In genomic region chr12:31322651-31323248, GRCh38 we compare ENCODE assay signal across 8 cellular contexts. TPM values are rescaled to one million over a fixed set of nuclear protein-coding genes. Genes with fewer than 3 reads are reported as not detected.
A peak's percentile ranks its signal among the peaks of the same experiment; 100 is the strongest.
DNase-seq lines count a peak whose midpoint lies in the region; ATAC-seq and TF ChIP-seq lines count a peak whose summit lies in the region.

No MANE protein-coding gene starts in this region.

- peak overlapping the region; percentile 97 for H3K4me3 Mint-ChIP-seq in activated T-helper 1 cell treated with anti-CD3 and anti-CD28 coated beads, Interleukin-12 subunit alpha, Interleukin-12 subunit beta, Interleukin-2, Interleukin-4 antibody, amounts not matched to agents 30 ng/mL and 10 ng/mL and 1 ng/mL, durations not matched to agents 14 hours and 24 hours and 36 hours

- POLR2A ChIA-PET in AG04449 (lab: Yijun Ruan, JAX) = no interaction called here

- peak; percentile 17 for DNase-seq in AG04449 (ENCODE audit: low read depth, low spot score)
- no peak for DNase-seq in HL-60 (ENCODE audit: low read depth in 1 of 2, low spot score in 1 of 2)
- no peak for DNase-seq in activated T-helper 1 cell treated with anti-CD3 and anti-CD28 coated beads, Interleukin-12 subunit alpha, Interleukin-12 subunit beta, Interleukin-2, Interleukin-4 antibody, amounts not matched to agents 30 ng/mL and 10 ng/mL and 1 ng/mL, durations not matched to agents 14 hours and 24 hours and 36 hours (ENCODE audit: low spot score)
- DNase-seq in kidney glomerular epithelial cell (lab: John Stamatoyannopoulos, UW) = peak; percentile 85
- DNase-seq in activated CD4-positive, CD25-positive, alpha-beta regulatory T cell (lab: John Stamatoyannopoulos, UW) = no peak
- DNase-seq in OCI-M2 (lab: John Stamatoyannopoulos, UW; ENCODE audit: unreplicated experiment) = no peak
- DNase-seq in stimulated activated naive CD4-positive, alpha-beta T cell treated with Interleukin-2 at 50 U/mL for 16 hours (lab: John Stamatoyannopoulos, UW) = no peak

- H3K27me3 ChIP-seq in HL-60 (ENCODE audit: insufficient read depth, poor library complexity, severe bottlenecking) = no peaks in the 10 kb centered on the region

- ATAC-seq in GM19023 (IDR thresholded peaks at IDR 0.05; ENCODE audit: unreplicated experiment) = no peak

- no peaks in the 10 kb centered on the region for H3K27me3 Mint-ChIP-seq in activated T-helper 1 cell treated with anti-CD3 and anti-CD28 coated beads, Interleukin-12 subunit alpha, Interleukin-12 subunit beta, Interleukin-2, Interleukin-4 antibody, amounts not matched to agents 30 ng/mL and 10 ng/mL and 1 ng/mL, durations not matched to agents 14 hours and 24 hours and 36 hours (ENCODE audit: insufficient read depth)

- H3K4me3 ChIP-seq in AG04449 (ENCODE audit: low read depth, low read length) (peak overlapping the region; percentile 88), HL-60 (replicated peaks; ENCODE audit: insufficient read depth, low read length) (peak overlapping the region; percentile 77)

- H3K9me3 Mint-ChIP-seq in activated T-helper 1 cell treated with anti-CD3 and anti-CD28 coated beads, Interleukin-12 subunit alpha, Interleukin-12 subunit beta, Interleukin-2, Interleukin-4 antibody, amounts not matched to agents 30 ng/mL and 10 ng/mL and 1 ng/mL, durations not matched to agents 14 hours and 24 hours and 36 hours = no peaks in the 10 kb centered on the region

- H3K27ac ChIP-seq in HL-60 (replicated peaks) = peak overlapping the region; percentile 93

- intact Hi-C loops in activated T-helper 1 cell treated with anti-CD3 and anti-CD28 coated beads, Interleukin-12 subunit alpha, Interleukin-12 subunit beta, Interleukin-2, Interleukin-4 antibody, amounts not matched to agents 30 ng/mL and 10 ng/mL and 1 ng/mL, durations not matched to agents 14 hours and 24 hours and 36 hours (cut with micrococcal nuclease) = loop anchor here (2.0 to 10.0 kb wide), 5 partner anchors 118 to 1282 kb away; no protein-coding TSS in a partner anchor

- peaks cover 73% of the 10 kb centered on the region for H3K4me1 Mint-ChIP-seq in activated T-helper 1 cell treated with anti-CD3 and anti-CD28 coated beads, Interleukin-12 subunit alpha, Interleukin-12 subunit beta, Interleukin-2, Interleukin-4 antibody, amounts not matched to agents 30 ng/mL and 10 ng/mL and 1 ng/mL, durations not matched to agents 14 hours and 24 hours and 36 hours (ENCODE audit: low read depth)

- peaks cover 15% of the 10 kb centered on the region for H3K36me3 Mint-ChIP-seq in activated T-helper 1 cell treated with anti-CD3 and anti-CD28 coated beads, Interleukin-12 subunit alpha, Interleukin-12 subunit beta, Interleukin-2, Interleukin-4 antibody, amounts not matched to agents 30 ng/mL and 10 ng/mL and 1 ng/mL, durations not matched to agents 14 hours and 24 hours and 36 hours (ENCODE audit: low read depth)

- TF ChIP-seq CTCF in AG04449 (IDR thresholded peaks at IDR 0.05; ENCODE audit: insufficient read depth, low read length, missing control alignments) = no peak
- no peak for TF ChIP-seq CTCF in HL-60 (IDR thresholded peaks at IDR 0.05; ENCODE audit: insufficient read depth, low read length)

- CTCF ChIA-PET in AG04449 (lab: Yijun Ruan, JAX) = interaction anchor here (2.4 kb wide), 1 partner anchor 51 kb away, joined by 9 read pairs; no protein-coding TSS in a partner anchor

- H3K27ac Mint-ChIP-seq in activated T-helper 1 cell treated with anti-CD3 and anti-CD28 coated beads, Interleukin-12 subunit alpha, Interleukin-12 subunit beta, Interleukin-2, Interleukin-4 antibody, amounts not matched to agents 30 ng/mL and 10 ng/mL and 1 ng/mL, durations not matched to agents 14 hours and 24 hours and 36 hours = peak overlapping the region; percentile 92

RNA-seq across cellular contexts. Expression of gene SINHCAF, which starts 3.2 kb away (rescaled TPM):
- 270 and 276 TPM in 2 replicates for total RNA-seq in activated T-helper 1 cell treated with anti-CD3 and anti-CD28 coated beads, Interleukin-12 subunit alpha, Interleukin-12 subunit beta, Interleukin-2, Interleukin-4 antibody, amounts not matched to agents 30 ng/mL and 10 ng/mL and 1 ng/mL, durations not matched to agents 14 hours and 24 hours and 36 hours

Comparison
In these comparisons a context has a peak if more than half of its experiments do, and no peak if none do; other contexts are left out.
1. DNase-seq: peak in AG04449 (single experiment) and kidney glomerular epithelial cell (single experiment); none in HL-60 (0 of 2), activated T-helper 1 cell treated with anti-CD3 and anti-CD28 coated beads, Interleukin-12 subunit alpha, Interleukin-12 subunit beta, Interleukin-2, Interleukin-4 antibody, amounts not matched to agents 30 ng/mL and 10 ng/mL and 1 ng/mL, durations not matched to agents 14 hours and 24 hours and 36 hours (single experiment), activated CD4-positive, CD25-positive, alpha-beta regulatory T cell (0 of 4), OCI-M2 (single experiment) and stimulated activated naive CD4-positive, alpha-beta T cell treated with Interleukin-2 at 50 U/mL for 16 hours (single experiment).